10 cellular contexts compared by ENCODE assay signal in genomic region chr14:90521121-90521929, GRCh38.
DNase-seq lines count a peak whose midpoint lies in the region; ATAC-seq and TF ChIP-seq lines count a peak whose summit lies in the region.
"Had no signal": no experiment of that assay in that cellular context is flagged by ENCODE, and none has a peak within 500 bp of the region (broad histone marks: within the 10 kb centered on the region; RNA-seq: fewer than 3 reads in every experiment).

No MANE protein-coding gene starts in this region.

- H3K4me3 Mint-ChIP-seq in GM23338 = no peak overlapping the region

- H3K4me1 Mint-ChIP-seq in GM23338 = peaks cover 9% of the 10 kb centered on the region

- peaks cover 14% of the 10 kb centered on the region for H3K27me3 Mint-ChIP-seq in GM23338 (ENCODE audit: insufficient read depth, low read depth, poor library complexity)

- peaks cover 0 to 5% (median 0%) of the 10 kb centered on the region in 3 donors for H3K9me3 ChIP-seq in gastroesophageal sphincter
- H3K9me3 ChIP-seq: right lobe of liver had no signal

- no peaks in the 10 kb centered on the region for H3K79me2 ChIP-seq in GM23338 (replicated peaks; ENCODE audit: insufficient read depth)

- H3K4me3 ChIP-seq in GM23338 (no peak overlapping the region), gastroesophageal sphincter (no peak overlapping the region)
- H3K4me3 ChIP-seq: right lobe of liver had no signal

- WGBS in gastroesophageal sphincter (ENCODE audit: low coverage in 1 of 2), 2 donors = 0 to 30% methylated on average over 1 to 7 of the region's 16 CpGs

- no peak for TF ChIP-seq EP300 in gastroesophageal sphincter (IDR thresholded peaks at IDR 0.05)

- H3F3A ChIP-seq in GM23338 (replicated peaks; ENCODE audit: low read depth) = no peaks in the 10 kb centered on the region

- H3K27me3 ChIP-seq in GM23338 (ENCODE audit: insufficient read depth) (no peaks in the 10 kb centered on the region), gastroesophageal sphincter (no peaks in the 10 kb centered on the region)
- H3K27me3 ChIP-seq: right lobe of liver had no signal

- no peak for TF ChIP-seq POLR2A in gastroesophageal sphincter (IDR thresholded peaks at IDR 0.05)

- no peaks in the 10 kb centered on the region for H4K20me1 ChIP-seq in GM23338 (replicated peaks; ENCODE audit: insufficient read depth)

- no peak overlapping the region for H3K4me2 ChIP-seq in GM23338

- H3K36me3 Mint-ChIP-seq in GM23338 (ENCODE audit: low read depth) = no peaks in the 10 kb centered on the region; the same call in 2 of the 3 replicates

- no peak overlapping the region for H3K27ac ChIP-seq in GM23338 (ENCODE audit: low read depth)
- H3K27ac ChIP-seq in gastroesophageal sphincter = peak overlapping the region; percentile 84 to 90 (median 87)
- H3K27ac ChIP-seq: right lobe of liver had no signal

- H2AFZ ChIP-seq in GM23338 = no peak overlapping the region

- peaks cover 5% of the 10 kb centered on the region; the same call in 1 of the 3 replicates for H3K9me3 Mint-ChIP-seq in GM23338

- ATAC-seq in GM23338 = no peak
- ATAC-seq in gastroesophageal sphincter = peak; percentile 30
- ATAC-seq: right lobe of liver had no signal

- no peaks in the 10 kb centered on the region for H3K9me2 ChIP-seq in GM23338 (ENCODE audit: insufficient read depth)

- DNase-seq in GM23338 (ENCODE audit: low spot score) (no peak), NCI-H82 (lab: John Stamatoyannopoulos, UW) (peak; percentile 63), smooth muscle cell of the brain vasculature (ENCODE audit: low read depth, low spot score) (peak; percentile 23), ecto neural progenitor cell (ENCODE audit: low spot score) (no peak), DMS153 treated with DMSO at 0.1 percent for 48 hours (lab: John Stamatoyannopoulos, UW; ENCODE audit: unreplicated experiment) (no peak)
- no peak for DNase-seq in activated CD4-positive, alpha-beta T cell treated with anti-CD3 and anti-CD28 coated beads, Interleukin-2, amount 50 U/mL, for 1 hour
- DNase-seq: EL, right lobe of liver, T-helper 2 cell had no signal

- TF ChIP-seq CTCF in GM23338 (conservative IDR thresholded peaks at IDR 0.05; ENCODE audit: low read depth in 2 of 2) = no peak
- TF ChIP-seq CTCF in gastroesophageal sphincter (IDR thresholded peaks at IDR 0.05) = no peak

- no peaks in the 10 kb centered on the region for H3K36me3 ChIP-seq in GM23338 (ENCODE audit: insufficient read depth)
- no peaks in the 10 kb centered on the region for H3K36me3 ChIP-seq in gastroesophageal sphincter
- H3K36me3 ChIP-seq: right lobe of liver had no signal

- H3K4me1 ChIP-seq in GM23338 (ENCODE audit: insufficient read depth) (no peaks in the 10 kb centered on the region), gastroesophageal sphincter (peaks cover 5 to 80% (median 43%) of the 10 kb centered on the region in 3 donors)
- H3K4me1 ChIP-seq: right lobe of liver had no signal

- peak overlapping the region; percentile 12; the same call in 1 of the 2 replicates for H3K27ac Mint-ChIP-seq in GM23338

TF ChIP-seq in GM23338, 12 proteins besides CTCF, POLR2A, EP300 and RAD21 (continues in another document):
- TF ChIP-seq NANOG (IDR thresholded peaks at IDR 0.05; ENCODE audit: borderline replicate concordance) = no peak
- no peak for TF ChIP-seq ZNF331 (CRISPR knock-in tag; IDR thresholded peaks at IDR 0.05; ENCODE audit: low read depth)
- TF ChIP-seq ETS1 (IDR thresholded peaks at IDR 0.05) = no peak
- TF ChIP-seq EZH2 (IDR thresholded peaks at IDR 0.05; ENCODE audit: low read depth, unreplicated experiment) = no peak
- no peak for TF ChIP-seq POLR2AphosphoS5 (IDR thresholded peaks at IDR 0.05; ENCODE audit: low read depth)
- no peak for TF ChIP-seq EZH2phosphoT487 (IDR thresholded peaks at IDR 0.05; ENCODE audit: unreplicated experiment)
- no peak for TF ChIP-seq REST (IDR thresholded peaks at IDR 0.05; ENCODE audit: unreplicated experiment)
- TF ChIP-seq STAT1 (IDR thresholded peaks at IDR 0.05; ENCODE audit: unreplicated experiment) = no peak

Comparison
In these comparisons a context has a peak if more than half of its experiments do, and no peak if none do; other contexts are left out.
1. DNase-seq: peak in NCI-H82 (single experiment) and smooth muscle cell of the brain vasculature (single experiment); none in GM23338 (single experiment), activated CD4-positive, alpha-beta T cell treated with anti-CD3 and anti-CD28 coated beads, Interleukin-2, amount 50 U/mL, for 1 hour (single experiment), ecto neural progenitor cell (single experiment) and DMS153 treated with DMSO at 0.1 percent for 48 hours (single experiment).